ENCODE assay signal across 8 cellular contexts in genomic region chr1:156689035-156689959, GRCh38. TPM values are rescaled to one million over a fixed set of nuclear protein-coding genes. Genes with fewer than 3 reads are reported as not detected.
A peak's percentile ranks its signal among the peaks of the same experiment; 100 is the strongest.
DNase-seq lines count a peak whose midpoint lies in the region; ATAC-seq and TF ChIP-seq lines count a peak whose summit lies in the region.

No MANE protein-coding gene starts in this region.

- no peaks in the 10 kb centered on the region for H3K36me3 Mint-ChIP-seq in chondrocyte (ENCODE audit: low read depth)

- TF ChIP-seq CTCF in chondrocyte (IDR thresholded peaks at IDR 0.05), result peak; percentile 90

- peaks cover 5% of the 10 kb centered on the region for H3K27me3 Mint-ChIP-seq in chondrocyte (ENCODE audit: low read depth)

- H3K4me3 Mint-ChIP-seq in chondrocyte (ENCODE audit: unreplicated experiment), result peak overlapping the region; percentile 64

- DNase-seq in DMS79 treated with DMSO at 0.1 percent for 48 hours (lab: John Stamatoyannopoulos, UW), result peak; percentile 93
- DNase-seq in NCI-H524 treated with DMSO at 0.1 percent for 48 hours (lab: John Stamatoyannopoulos, UW), result peak; percentile 22
- peak; percentile 73 to 75 for DNase-seq in activated CD4-positive, alpha-beta T cell treated with anti-CD3 and anti-CD28 coated beads for 4 hours
- DNase-seq in chondrocyte (ENCODE audit: low spot score), result no peak
- peak; percentile 64 for DNase-seq in left lobe of liver (ENCODE audit: low spot score)
- DNase-seq in stimulated activated CD4-positive, alpha-beta T cell treated with anti-CD3 and anti-CD28 coated beads, Interleukin-4, amount 100 ng/mL, for 24 hours, result peak; percentile 78

- peak; percentile 64 for ATAC-seq in HG03432 (IDR thresholded peaks at IDR 0.05; ENCODE audit: unreplicated experiment)
- peak; percentile 96 for ATAC-seq in left lobe of liver
- ATAC-seq in GM18520 (IDR thresholded peaks at IDR 0.05; ENCODE audit: unreplicated experiment), result no peak

- H3K9me3 Mint-ChIP-seq in chondrocyte (ENCODE audit: low read depth), result no peaks in the 10 kb centered on the region

- peak overlapping the region; percentile 45 for H3K27ac Mint-ChIP-seq in chondrocyte (ENCODE audit: unreplicated experiment)

- H3K4me1 Mint-ChIP-seq in chondrocyte (ENCODE audit: low read depth), result peaks cover 50% of the 10 kb centered on the region

RNA-seq across cellular contexts. Expression of gene NES, which starts 12.1 kb away (rescaled TPM):
- 6.0 to 11.6 TPM (median 6.9 TPM) in 3 replicates for total RNA-seq in chondrocyte
- total RNA-seq in left lobe of liver, result 1.4 TPM

RNA-seq across cellular contexts. Expression of gene CRABP2, which starts 16.1 kb away (rescaled TPM):
- total RNA-seq in chondrocyte (88.7 to 193 TPM (median 93.5 TPM) in 3 replicates), left lobe of liver (0.33 TPM)

RNA-seq across cellular contexts. Expression of gene METTL25B, which starts 39.0 kb away (rescaled TPM):
- total RNA-seq in chondrocyte (11.4 to 17.1 TPM (median 14.1 TPM) in 3 replicates), left lobe of liver (26.8 TPM)

RNA-seq across cellular contexts. Expression of gene ISG20L2, which starts 39.3 kb away (rescaled TPM):
- total RNA-seq in chondrocyte (22.3 to 45.7 TPM (median 23.7 TPM) in 3 replicates), left lobe of liver (10.8 TPM)

RNA-seq across cellular contexts. Expression of gene BCAN, which starts 47.4 kb away (rescaled TPM):
- total RNA-seq in chondrocyte (1.3 TPM in 1 of 3 replicates, not detected in the others), left lobe of liver (not detected)

Comparison
In these comparisons a context has a peak if more than half of its experiments do, and no peak if none do; other contexts are left out.
1. RNA of gene CRABP2, which starts 16.1 kb away (total RNA-seq): 88.7 to 193 TPM in chondrocyte; 0.33 TPM in left lobe of liver (single experiment); every median in the first group is over 10 times any median in the second.